23 cellular contexts compared by ENCODE assay signal in the genomic region with DNA sequence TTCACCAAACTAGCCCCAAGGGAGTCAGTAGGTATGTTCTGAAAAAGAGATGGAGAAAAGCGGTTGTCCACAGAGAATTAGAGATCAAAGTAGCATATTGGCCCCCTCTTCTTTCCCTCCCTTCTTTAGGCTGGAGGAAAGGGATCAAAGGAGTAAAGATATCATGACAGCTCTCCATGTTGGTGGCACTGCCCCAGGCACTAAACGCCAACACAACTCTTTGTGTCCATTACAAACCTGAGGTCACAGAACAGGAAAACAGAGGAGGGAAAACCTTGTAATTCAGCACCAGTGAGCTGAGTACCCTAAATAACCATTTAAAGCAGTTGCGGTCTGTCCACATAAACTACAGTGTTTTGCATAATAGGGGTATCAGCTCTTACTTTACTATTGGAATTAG.
"Had no signal": no experiment of that assay in that cellular context is flagged by ENCODE, and none has a peak within 500 bp of the region (broad histone marks: within the 10 kb centered on the region; RNA-seq: fewer than 3 reads in every experiment).

No MANE protein-coding gene starts in this region.

- DNase-seq: dermis blood vessel endothelial cell; dorsolateral prefrontal cortex; effector CD8-positive, alpha-beta T cell; effector memory CD8-positive, alpha-beta T cell; endodermal cell; erythroblast; esophagus squamous epithelium; foreskin fibroblast; foreskin melanocyte; gastrocnemius medialis; glutamatergic neuron; head of caudate nucleus; heart right ventricle; hippocampal formation; left cardiac atrium; left lung; left ventricle myocardium superior; lower lobe of right lung; mesenchymal stem cell; mucosa of descending colon; naive B cell; naive thymus-derived CD8-positive, alpha-beta T cell had no signal

- ATAC-seq: effector memory CD8-positive, alpha-beta T cell; esophagus mucosa; gastrocnemius medialis; heart right ventricle; left cardiac atrium; left lung; left ventricle myocardium superior; lower lobe of right lung; mucosa of descending colon; naive thymus-derived CD8-positive, alpha-beta T cell had no signal
